2 cellular contexts compared by ENCODE assay signal in genomic region chr6:156953125-156953477, GRCh38.
TF ChIP-seq lines count a peak whose summit lies in the region.

No MANE protein-coding gene starts in this region.

TF ChIP-seq in IMR-90, 13 proteins besides CTCF, POLR2A, EP300 and RAD21 (continued from another document):
- TF ChIP-seq, protein P1, sequence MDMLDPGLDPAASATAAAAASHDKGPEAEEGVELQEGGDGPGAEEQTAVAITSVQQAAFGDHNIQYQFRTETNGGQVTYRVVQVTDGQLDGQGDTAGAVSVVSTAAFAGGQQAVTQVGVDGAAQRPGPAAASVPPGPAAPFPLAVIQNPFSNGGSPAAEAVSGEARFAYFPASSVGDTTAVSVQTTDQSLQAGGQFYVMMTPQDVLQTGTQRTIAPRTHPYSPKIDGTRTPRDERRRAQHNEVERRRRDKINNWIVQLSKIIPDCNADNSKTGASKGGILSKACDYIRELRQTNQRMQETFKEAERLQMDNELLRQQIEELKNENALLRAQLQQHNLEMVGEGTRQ (IDR thresholded peaks at IDR 0.05; ENCODE audit: low read depth, low read length): no peak

TF ChIP-seq in neural cell, 6 proteins besides CTCF, POLR2A, EP300 and RAD21 (continued from another document):
- TF ChIP-seq, protein P2, sequence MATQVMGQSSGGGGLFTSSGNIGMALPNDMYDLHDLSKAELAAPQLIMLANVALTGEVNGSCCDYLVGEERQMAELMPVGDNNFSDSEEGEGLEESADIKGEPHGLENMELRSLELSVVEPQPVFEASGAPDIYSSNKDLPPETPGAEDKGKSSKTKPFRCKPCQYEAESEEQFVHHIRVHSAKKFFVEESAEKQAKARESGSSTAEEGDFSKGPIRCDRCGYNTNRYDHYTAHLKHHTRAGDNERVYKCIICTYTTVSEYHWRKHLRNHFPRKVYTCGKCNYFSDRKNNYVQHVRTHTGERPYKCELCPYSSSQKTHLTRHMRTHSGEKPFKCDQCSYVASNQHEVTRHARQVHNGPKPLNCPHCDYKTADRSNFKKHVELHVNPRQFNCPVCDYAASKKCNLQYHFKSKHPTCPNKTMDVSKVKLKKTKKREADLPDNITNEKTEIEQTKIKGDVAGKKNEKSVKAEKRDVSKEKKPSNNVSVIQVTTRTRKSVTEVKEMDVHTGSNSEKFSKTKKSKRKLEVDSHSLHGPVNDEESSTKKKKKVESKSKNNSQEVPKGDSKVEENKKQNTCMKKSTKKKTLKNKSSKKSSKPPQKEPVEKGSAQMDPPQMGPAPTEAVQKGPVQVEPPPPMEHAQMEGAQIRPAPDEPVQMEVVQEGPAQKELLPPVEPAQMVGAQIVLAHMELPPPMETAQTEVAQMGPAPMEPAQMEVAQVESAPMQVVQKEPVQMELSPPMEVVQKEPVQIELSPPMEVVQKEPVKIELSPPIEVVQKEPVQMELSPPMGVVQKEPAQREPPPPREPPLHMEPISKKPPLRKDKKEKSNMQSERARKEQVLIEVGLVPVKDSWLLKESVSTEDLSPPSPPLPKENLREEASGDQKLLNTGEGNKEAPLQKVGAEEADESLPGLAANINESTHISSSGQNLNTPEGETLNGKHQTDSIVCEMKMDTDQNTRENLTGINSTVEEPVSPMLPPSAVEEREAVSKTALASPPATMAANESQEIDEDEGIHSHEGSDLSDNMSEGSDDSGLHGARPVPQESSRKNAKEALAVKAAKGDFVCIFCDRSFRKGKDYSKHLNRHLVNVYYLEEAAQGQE (IDR thresholded peaks at IDR 0.05; ENCODE audit: borderline replicate concordance): no peak
- TF ChIP-seq POLR2AphosphoS5 (IDR thresholded peaks at IDR 0.05) (no peak), SMC3 (conservative IDR thresholded peaks at IDR 0.05; ENCODE audit: poor library complexity) (no peak), MXI1 (conservative IDR thresholded peaks at IDR 0.05; ENCODE audit: poor library complexity, severe bottlenecking) (no peak)
